15 cellular contexts compared by ENCODE assay signal in the genomic region with DNA sequence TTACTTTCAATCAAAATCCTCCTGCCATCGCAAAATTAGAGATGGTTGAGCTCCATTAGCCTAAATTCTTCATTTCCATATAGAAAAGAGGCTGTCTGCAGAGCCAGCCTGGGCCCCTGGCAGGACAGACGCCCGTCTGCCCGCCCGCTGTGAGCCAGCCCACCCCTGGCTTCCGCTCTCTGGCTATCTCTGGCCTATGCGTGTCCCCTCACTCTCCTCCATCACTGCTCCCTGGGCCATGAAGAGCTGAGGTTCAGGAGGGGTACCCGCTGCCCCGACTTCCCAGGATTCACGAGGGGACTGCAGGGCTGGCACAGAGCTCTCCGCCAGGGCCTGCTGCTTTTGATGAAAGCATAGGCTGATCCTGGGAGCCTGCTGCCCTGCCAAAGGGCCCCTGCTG.
DNase-seq lines count a peak whose midpoint lies in the region; ATAC-seq and TF ChIP-seq lines count a peak whose summit lies in the region.
"Had no signal": no experiment of that assay in that cellular context is flagged by ENCODE, and none has a peak within 500 bp of the region (broad histone marks: within the 10 kb centered on the region; RNA-seq: fewer than 3 reads in every experiment).

No MANE protein-coding gene starts in this region.

- H3F3A ChIP-seq in GM23338 (replicated peaks; ENCODE audit: low read depth) = no peaks in the 10 kb centered on the region

- H3K27ac Mint-ChIP-seq in GM23338 (no peak overlapping the region), WTC11 (no peak overlapping the region)
- H3K27ac Mint-ChIP-seq: activated CD4-positive, alpha-beta T cell treated with anti-CD3 and anti-CD28 coated beads, Interleukin-2, amount 10 ng/mL, durations not matched to agents 7 days and 5 days; activated naive CD4-positive, alpha-beta T cell treated with anti-CD3 and anti-CD28 coated beads, Interleukin-2, amount 50 U/mL, for 72 hours had no signal

- no peak overlapping the region for H3K4me3 ChIP-seq in GM23338
- H3K4me3 ChIP-seq in SJCRH30 = peak overlapping the region; percentile 36
- H3K4me3 ChIP-seq in muscle layer of colon (ENCODE audit: low read depth in 1 of 2, low read length in 2 of 2) = peak overlapping the region in 1 of 2 donors; percentile 38
- no peak overlapping the region for H3K4me3 ChIP-seq in stomach
- H3K4me3 ChIP-seq in OCI-LY7 (ENCODE audit: low read depth, low read length, poor library complexity, severe bottlenecking) = no peak overlapping the region
- no peak overlapping the region for H3K4me3 ChIP-seq in aorta (ENCODE audit: low read length in 2 of 2)
- H3K4me3 ChIP-seq: hepatocyte had no signal

- H3K9me3 ChIP-seq in SJCRH30 (replicated peaks) (no peaks in the 10 kb centered on the region), muscle layer of colon (ENCODE audit: low read length) (no peaks in the 10 kb centered on the region), stomach (no peaks in the 10 kb centered on the region), OCI-LY7 (ENCODE audit: low read length) (no peaks in the 10 kb centered on the region), aorta (ENCODE audit: control insufficient read depth, low read length) (no peaks in the 10 kb centered on the region)

- H3K4me3 Mint-ChIP-seq in GM23338 (no peak overlapping the region), WTC11 (no peak overlapping the region)
- H3K4me3 Mint-ChIP-seq: activated CD4-positive, alpha-beta T cell treated with anti-CD3 and anti-CD28 coated beads, Interleukin-2, amount 10 ng/mL, durations not matched to agents 7 days and 5 days had no signal

- no peak for TF ChIP-seq CTCF in GM23338 (conservative IDR thresholded peaks at IDR 0.05; ENCODE audit: low read depth in 2 of 2)
- no peak for TF ChIP-seq CTCF in stomach (IDR thresholded peaks at IDR 0.05)
- no peak for TF ChIP-seq CTCF in OCI-LY7 (conservative IDR thresholded peaks at IDR 0.05; ENCODE audit: low read length)
- no peak for TF ChIP-seq CTCF in WTC11 (IDR thresholded peaks at IDR 0.05)

- no peak for DNase-seq in GM23338 (ENCODE audit: low spot score)
- no peak for DNase-seq in SJCRH30
- no peak for DNase-seq in stomach
- no peak for DNase-seq in OCI-LY7 (ENCODE audit: low spot score)
- no peak for DNase-seq in aorta
- no peak for DNase-seq in WTC11 (ENCODE audit: low spot score)
- DNase-seq: activated CD4-positive, alpha-beta T cell treated with anti-CD3 and anti-CD28 coated beads, Interleukin-2, amount 10 ng/mL, durations not matched to agents 7 days and 5 days; cerebellar nuclear complex; GF-D8; Karpas-422; occipital lobe had no signal

- peaks cover 18% of the 10 kb centered on the region for H3K27me3 Mint-ChIP-seq in GM23338 (ENCODE audit: insufficient read depth, low read depth, poor library complexity)
- no peaks in the 10 kb centered on the region; the same call in 1 of the 2 replicates for H3K27me3 Mint-ChIP-seq in WTC11 (ENCODE audit: low read depth)
- H3K27me3 Mint-ChIP-seq: activated CD4-positive, alpha-beta T cell treated with anti-CD3 and anti-CD28 coated beads, Interleukin-2, amount 10 ng/mL, durations not matched to agents 7 days and 5 days had no signal

- H3K9me3 Mint-ChIP-seq in GM23338 = no peaks in the 10 kb centered on the region; the same call in 1 of the 3 replicates
- no peaks in the 10 kb centered on the region for H3K9me3 Mint-ChIP-seq in WTC11
- H3K9me3 Mint-ChIP-seq: activated CD4-positive, alpha-beta T cell treated with anti-CD3 and anti-CD28 coated beads, Interleukin-2, amount 10 ng/mL, durations not matched to agents 7 days and 5 days; activated naive CD4-positive, alpha-beta T cell treated with anti-CD3 and anti-CD28 coated beads, Interleukin-2, amount 50 U/mL, for 72 hours had no signal

- peak; percentile 1; the same call in 2 of the 3 replicates for ATAC-seq in GM23338
- ATAC-seq in aorta (ENCODE audit: low FRiP score) = no peak
- no peak for ATAC-seq in WTC11

- H3K4me2 ChIP-seq in GM23338 = no peak overlapping the region
- H3K4me2 ChIP-seq in OCI-LY7 (ENCODE audit: low read length) = no peak overlapping the region
- H3K4me2 ChIP-seq: hepatocyte had no signal

- H3K9me2 ChIP-seq in GM23338 (ENCODE audit: insufficient read depth) = no peaks in the 10 kb centered on the region
- H3K9me2 ChIP-seq in OCI-LY7 (ENCODE audit: insufficient read depth, low read length) = no peaks in the 10 kb centered on the region

- no TSS peak for BruUV-seq in OCI-LY7 (replicated peaks; lab: Mats Ljungman, UMichigan)

- H3K4me1 Mint-ChIP-seq in GM23338 = peaks cover 59% of the 10 kb centered on the region
- peaks cover 59% of the 10 kb centered on the region for H3K4me1 Mint-ChIP-seq in WTC11

- H3K27me3 ChIP-seq in GM23338 (ENCODE audit: insufficient read depth) (no peaks in the 10 kb centered on the region), SJCRH30 (no peaks in the 10 kb centered on the region), muscle layer of colon (ENCODE audit: control insufficient read depth in 1 of 2, insufficient read depth in 2 of 2, low read length in 2 of 2) (no peaks in the 10 kb centered on the region), stomach (no peaks in the 10 kb centered on the region), aorta (ENCODE audit: control insufficient read depth in 1 of 2, insufficient read depth in 2 of 2, low read length in 1 of 2) (no peaks in the 10 kb centered on the region)
- H3K27me3 ChIP-seq: hepatocyte had no signal

- H3K79me2 ChIP-seq in GM23338 (replicated peaks; ENCODE audit: insufficient read depth) (no peaks in the 10 kb centered on the region), OCI-LY7 (ENCODE audit: insufficient read depth, low read depth, low read length) (no peaks in the 10 kb centered on the region)

- 54 to 83% (median 66%) methylated on average over 11 of the region's 11 CpGs for WGBS in stomach, 5 donors
- 92% methylated on average over 11 of the region's 11 CpGs for WGBS in aorta, 2 donors

- no peak overlapping the region for H3K27ac ChIP-seq in GM23338 (ENCODE audit: low read depth)
- H3K27ac ChIP-seq in SJCRH30 = peak overlapping the region; percentile 85
- peak overlapping the region; percentile 96 for H3K27ac ChIP-seq in muscle layer of colon (ENCODE audit: low read depth, low read length)
- peak overlapping the region; percentile 62 to 97 (median 92) for H3K27ac ChIP-seq in stomach
- no peak overlapping the region for H3K27ac ChIP-seq in OCI-LY7 (ENCODE audit: low read depth, low read length, poor library complexity, severe bottlenecking)
- no peak overlapping the region for H3K27ac ChIP-seq in aorta (ENCODE audit: low read depth in 1 of 2, low read length in 2 of 2)
- H3K27ac ChIP-seq: epithelial cell of prostate, hepatocyte had no signal

- no peaks in the 10 kb centered on the region for H4K20me1 ChIP-seq in GM23338 (replicated peaks; ENCODE audit: insufficient read depth)
- H4K20me1 ChIP-seq in OCI-LY7 (ENCODE audit: insufficient read depth, low read length) = no peaks in the 10 kb centered on the region; the same call in 1 of the 2 replicates

- TF ChIP-seq EP300 in stomach (IDR thresholded peaks at IDR 0.05) = no peak

- no peak for TF ChIP-seq POLR2A in stomach (IDR thresholded peaks at IDR 0.05)

- no peak overlapping the region for H2AFZ ChIP-seq in GM23338
- no peak overlapping the region for H2AFZ ChIP-seq in OCI-LY7 (ENCODE audit: low read length)
- H2AFZ ChIP-seq: hepatocyte had no signal

- intact Hi-C loops in stomach (cut with DNase I; ENCODE audit: low total_unique reads) = no loop called here
- intact Hi-C loops in OCI-LY7 (cut with micrococcal nuclease; ENCODE audit: unreplicated experiment) = no loop called here
- intact Hi-C loops in aorta (cut with DNase I) = loop anchor here in 1 of 2 donors (2.0 to 5.0 kb wide), 2 partner anchors 47 to 118 kb away; partner anchors contain the start of gene CASZ1

- H3K36me3 Mint-ChIP-seq in GM23338 (ENCODE audit: low read depth) (no peaks in the 10 kb centered on the region), WTC11 (no peaks in the 10 kb centered on the region)
- H3K36me3 Mint-ChIP-seq: activated naive CD4-positive, alpha-beta T cell treated with anti-CD3 and anti-CD28 coated beads, Interleukin-2, amount 50 U/mL, for 72 hours had no signal

- no peaks in the 10 kb centered on the region for H3K36me3 ChIP-seq in GM23338 (ENCODE audit: insufficient read depth)
- H3K36me3 ChIP-seq in SJCRH30 = no peaks in the 10 kb centered on the region
- no peaks in the 10 kb centered on the region for H3K36me3 ChIP-seq in muscle layer of colon (ENCODE audit: insufficient read depth, low read length)
- peaks cover 0 to 4% (median 0%) of the 10 kb centered on the region in 4 donors for H3K36me3 ChIP-seq in stomach
- no peaks in the 10 kb centered on the region for H3K36me3 ChIP-seq in OCI-LY7 (ENCODE audit: insufficient read depth, low read length)
- H3K36me3 ChIP-seq in aorta (ENCODE audit: control insufficient read depth in 1 of 2, insufficient read depth in 2 of 2, low read length in 1 of 2) = no peaks in the 10 kb centered on the region

- POLR2A ChIA-PET in OCI-LY7 (lab: Charles Lee) = no interaction called here
- POLR2A ChIA-PET in WTC11 (lab: Charles Lee) = interaction anchor here (0.6 kb wide), 1 partner anchor 238 kb away, joined by 3 read pairs; no protein-coding TSS in a partner anchor

- H3K9ac ChIP-seq in muscle layer of colon (ENCODE audit: low read length) = peak overlapping the region; percentile 49

- H3K4me1 ChIP-seq in GM23338 (ENCODE audit: insufficient read depth) = peaks cover 40% of the 10 kb centered on the region
- peaks cover 68% of the 10 kb centered on the region for H3K4me1 ChIP-seq in SJCRH30
- H3K4me1 ChIP-seq in muscle layer of colon (ENCODE audit: insufficient read depth, low read length) = peaks cover 97% of the 10 kb centered on the region
- H3K4me1 ChIP-seq in stomach = peaks cover 99 to 100% (median 100%) of the 10 kb centered on the region in 4 donors
- H3K4me1 ChIP-seq in OCI-LY7 (ENCODE audit: insufficient read depth, low read length, poor library complexity, severe bottlenecking) = no peaks in the 10 kb centered on the region
- H3K4me1 ChIP-seq in aorta (ENCODE audit: control insufficient read depth in 1 of 2, insufficient read depth in 2 of 2, low read length in 2 of 2) = no peaks in the 10 kb centered on the region

- CTCF ChIA-PET in OCI-LY7 (lab: Charles Lee; ENCODE audit: unreplicated experiment) = no interaction called here
- CTCF ChIA-PET in WTC11 (lab: Charles Lee) = interaction anchor here (0.5 to 1.6 kb wide), 8 partner anchors 49 to 320 kb away, joined by 3 to 6 read pairs (median 4); partner anchors contain the start of gene CASZ1

TF ChIP-seq in GM23338, 12 proteins besides CTCF, POLR2A, EP300 and RAD21 (continues in another document):
- TF ChIP-seq EZH2 (IDR thresholded peaks at IDR 0.05; ENCODE audit: low read depth, unreplicated experiment) (no peak), CREB1 (CRISPR knock-in tag; IDR thresholded peaks at IDR 0.05; ENCODE audit: low read depth) (no peak), JUNB (IDR thresholded peaks at IDR 0.05; ENCODE audit: unreplicated experiment) (no peak), POLR2AphosphoS5 (IDR thresholded peaks at IDR 0.05; ENCODE audit: low read depth) (no peak)

Comparison
In these comparisons a context has a peak if more than half of its experiments do, and no peak if none do; other contexts are left out.
1. H3K27ac ChIP-seq: peak in SJCRH30 (single experiment), muscle layer of colon (single experiment) and stomach (5 of 5); none in GM23338 (single experiment), OCI-LY7 (single experiment) and aorta (0 of 2).